8 cellular contexts compared by ENCODE assay signal in the genomic region with DNA sequence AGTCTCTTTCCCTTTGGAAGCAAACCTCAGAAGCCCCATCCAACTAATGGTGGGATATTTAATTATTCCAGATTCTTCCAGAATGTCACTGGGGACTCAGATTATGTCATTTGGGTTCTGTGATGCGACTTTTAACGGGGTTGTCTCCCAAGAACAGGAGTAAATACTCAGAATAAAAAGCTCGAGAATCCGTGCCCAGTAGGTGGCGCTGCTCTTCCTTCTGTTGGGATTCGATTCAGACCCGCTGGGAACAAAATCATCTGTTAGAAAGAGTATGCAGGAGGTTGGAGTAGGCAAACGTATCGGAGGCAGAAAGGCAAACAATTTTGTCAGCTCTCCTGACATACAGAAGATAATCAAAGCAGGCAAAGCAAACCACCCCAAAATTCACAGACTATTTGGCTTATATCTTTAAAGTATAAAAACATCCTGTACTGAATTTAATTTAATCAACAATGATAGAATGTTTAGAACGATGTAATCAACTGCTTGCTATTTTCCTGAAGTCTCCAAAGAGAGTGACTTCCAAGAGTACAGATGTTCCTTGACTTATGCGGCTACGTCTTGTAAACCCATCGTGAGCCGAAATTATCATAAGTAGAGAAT.
DNase-seq lines count a peak whose midpoint lies in the region; ATAC-seq, FAIRE-seq and TF ChIP-seq lines count a peak whose summit lies in the region.

No MANE protein-coding gene starts in this region.

- H3K9me3 ChIP-seq in WERI-Rb-1 (ENCODE audit: severe bottlenecking) (peaks cover 3% of the 10 kb centered on the region), kidney (ENCODE audit: control insufficient read depth in 1 of 2, low read length in 2 of 2) (no peaks in the 10 kb centered on the region)

- ATAC-seq in HG03521 (IDR thresholded peaks at IDR 0.05; ENCODE audit: unreplicated experiment), result no peak

- intact Hi-C loops in kidney (cut with DNase I), result loop anchor here (10.0 kb wide), 1 partner anchor 419 kb away; no protein-coding TSS in a partner anchor

- no peak overlapping the region for H3K9ac ChIP-seq in kidney (ENCODE audit: low read length in 2 of 2)

- TF ChIP-seq CTCF in HFF-Myc (IDR thresholded peaks at IDR 0.05; ENCODE audit: low read depth, low read length, missing control alignments) (peak; percentile 78), WERI-Rb-1 (IDR thresholded peaks at IDR 0.05; ENCODE audit: low read depth, low read length) (peak; percentile 77), cardiac fibroblast (IDR thresholded peaks at IDR 0.05; ENCODE audit: low read depth, low read length) (peak; percentile 74), kidney (IDR thresholded peaks at IDR 0.05; ENCODE audit: borderline replicate concordance, extremely low read depth, insufficient read depth) (peak; percentile 80)

- DNase-seq in DMS 273 treated with DMSO at 0.1 percent for 48 hours (lab: John Stamatoyannopoulos, UW) (peak; percentile 64), HFF-Myc (ENCODE audit: extremely low read depth, low read depth) (peak; percentile 77), NCI-H2196 (lab: John Stamatoyannopoulos, UW; ENCODE audit: unreplicated experiment) (peak; percentile 97), WERI-Rb-1 (peak; percentile 82), cardiac fibroblast (ENCODE audit: low read depth in 2 of 2) (peak; percentile 90 to 93), kidney (peak; percentile 85)
- peak; percentile 45 to 63 for DNase-seq in stimulated activated CD4-positive, alpha-beta T cell treated with anti-CD3 and anti-CD28 coated beads, Interleukin-1b, Interleukin-23, amount 100 ng/mL, for 4 hours (ENCODE audit: low read depth in 2 of 2)

- H3K27me3 ChIP-seq in WERI-Rb-1 (ENCODE audit: insufficient read depth, low read depth, severe bottlenecking), result no peaks in the 10 kb centered on the region

- peaks cover 6 to 14% of the 10 kb centered on the region in 2 donors for H3K4me1 ChIP-seq in kidney (ENCODE audit: control insufficient read depth in 1 of 2, insufficient read depth in 1 of 2, low read depth in 1 of 2, low read length in 2 of 2)

- H3K27ac ChIP-seq in WERI-Rb-1 (no peak overlapping the region), kidney (ENCODE audit: low read depth in 2 of 2, low read length in 2 of 2) (no peak overlapping the region)

- H3K4me3 ChIP-seq in HFF-Myc (replicated peaks; ENCODE audit: low read depth, low read length), result no peak overlapping the region
- H3K4me3 ChIP-seq in WERI-Rb-1 (ENCODE audit: low read depth, low read length), result no peak overlapping the region
- no peak overlapping the region for H3K4me3 ChIP-seq in cardiac fibroblast (replicated peaks in 1 of 2; ENCODE audit: low read depth in 2 of 2, low read length in 2 of 2)
- no peak overlapping the region for H3K4me3 ChIP-seq in kidney (ENCODE audit: low read length in 2 of 2)

- no peaks in the 10 kb centered on the region for H3K36me3 ChIP-seq in WERI-Rb-1
- H3K36me3 ChIP-seq in kidney (ENCODE audit: control insufficient read depth in 1 of 2, insufficient read depth in 2 of 2, low read length in 2 of 2), result no peaks in the 10 kb centered on the region

- peak; percentile 76 for FAIRE-seq in kidney (lab: Jason Lieb, UNC)
